ENCODE assay signal across 8 cellular contexts in genomic region chr5:75337366-75338021, GRCh38. TPM values are rescaled to one million over a fixed set of nuclear protein-coding genes. Genes with fewer than 3 reads are reported as not detected.
DNase-seq lines count a peak whose midpoint lies in the region; ATAC-seq and TF ChIP-seq lines count a peak whose summit lies in the region.

No MANE protein-coding gene starts in this region.

- H3K9me3 ChIP-seq in WERI-Rb-1 (ENCODE audit: severe bottlenecking) (no peaks in the 10 kb centered on the region), endocrine pancreas (ENCODE audit: control insufficient read depth, low read length) (no peaks in the 10 kb centered on the region), muscle layer of colon (ENCODE audit: low read length) (no peaks in the 10 kb centered on the region)

- DNase-seq in GM12864 (ENCODE audit: low read depth) (no peak), WERI-Rb-1 (peak; percentile 30), middle frontal gyrus (ENCODE audit: extremely low spot score, low spot score) (no peak), mesenteric fat pad (ENCODE audit: low spot score) (no peak)

- H3K27ac ChIP-seq in WERI-Rb-1, result peak overlapping the region; percentile 86
- peak overlapping the region; percentile 72 for H3K27ac ChIP-seq in muscle layer of colon (ENCODE audit: low read depth, low read length)
- H3K27ac ChIP-seq in temporal lobe (ENCODE audit: low read depth, low read length), result peak overlapping the region; percentile 45

- peak; percentile 5 for ATAC-seq in HG02973 (IDR thresholded peaks at IDR 0.05; ENCODE audit: unreplicated experiment)

- TF ChIP-seq CTCF in GM12864 (IDR thresholded peaks at IDR 0.05; ENCODE audit: low read depth, low read length, missing control alignments), result no peak
- TF ChIP-seq CTCF in WERI-Rb-1 (IDR thresholded peaks at IDR 0.05; ENCODE audit: low read depth, low read length), result no peak

- H3K4me3 ChIP-seq in GM12864 (ENCODE audit: low read depth, low read length) (peak overlapping the region; percentile 94), WERI-Rb-1 (ENCODE audit: low read depth, low read length) (peak overlapping the region; percentile 94), endocrine pancreas (ENCODE audit: control insufficient read depth, insufficient read depth, low read length) (peak overlapping the region; percentile 91), muscle layer of colon (ENCODE audit: low read depth in 1 of 2, low read length in 2 of 2) (peak overlapping the region; percentile 60 to 91)

- H3K9ac ChIP-seq in endocrine pancreas (ENCODE audit: control insufficient read depth, insufficient read depth, low read length), result peak overlapping the region; percentile 86
- peak overlapping the region; percentile 57 for H3K9ac ChIP-seq in muscle layer of colon (ENCODE audit: low read length)

- no peaks in the 10 kb centered on the region for H3K27me3 ChIP-seq in WERI-Rb-1 (ENCODE audit: insufficient read depth, low read depth, severe bottlenecking)
- H3K27me3 ChIP-seq in endocrine pancreas (ENCODE audit: control insufficient read depth, insufficient read depth, low read length), result no peaks in the 10 kb centered on the region
- no peaks in the 10 kb centered on the region for H3K27me3 ChIP-seq in muscle layer of colon (ENCODE audit: control insufficient read depth in 1 of 2, insufficient read depth in 2 of 2, low read length in 2 of 2)

- H3K4me1 ChIP-seq in endocrine pancreas (ENCODE audit: control insufficient read depth, insufficient read depth, low read length) (peaks cover 27% of the 10 kb centered on the region), muscle layer of colon (ENCODE audit: insufficient read depth, low read length) (peaks cover 11% of the 10 kb centered on the region)

- H3K36me3 ChIP-seq in WERI-Rb-1 (peaks cover 10% of the 10 kb centered on the region), endocrine pancreas (ENCODE audit: control insufficient read depth, insufficient read depth, low read length) (no peaks in the 10 kb centered on the region), muscle layer of colon (ENCODE audit: insufficient read depth, low read length) (no peaks in the 10 kb centered on the region)

RNA-seq across cellular contexts. Expression of gene HMGCR, which starts 0.5 kb away (rescaled TPM):
- total RNA-seq in temporal lobe (309 TPM), mesenteric fat pad (23.0 TPM)

Comparison
In these comparisons a context has a peak if more than half of its experiments do, and no peak if none do; other contexts are left out.
1. RNA of gene HMGCR, which starts 0.5 kb away (total RNA-seq): 309 TPM in temporal lobe (single experiment); 23.0 TPM in mesenteric fat pad (single experiment); every median in the first group is over 10 times any median in the second.
2. Peak in every context shown above with its lines, with median percentiles within 50 percentile points of each other: H3K4me3 ChIP-seq and H3K27ac ChIP-seq.